28 cellular contexts compared by ENCODE assay signal in genomic region chr5:170251462-170251861, GRCh38. TPM values are rescaled to one million over a fixed set of nuclear protein-coding genes. Genes with fewer than 3 reads are reported as not detected.
DNase-seq lines count a peak whose midpoint lies in the region; ATAC-seq, FAIRE-seq and TF ChIP-seq lines count a peak whose summit lies in the region.
"Had no signal": no experiment of that assay in that cellular context is flagged by ENCODE, and none has a peak within 500 bp of the region (broad histone marks: within the 10 kb centered on the region; RNA-seq: fewer than 3 reads in every experiment).

No MANE protein-coding gene starts in this region.

- CTCF ChIA-PET in activated CD8-positive, alpha-beta memory T cell treated with anti-CD3 and anti-CD28 coated beads, Interleukin-2, amount 10 ng/mL, durations not matched to agents 7 days and 5 days (lab: Charles Lee) = interaction anchor here (0.9 to 3.5 kb wide), 3 partner anchors 20 to 87 kb away, joined by 3 to 13 read pairs (median 3); no protein-coding TSS in a partner anchor
- CTCF ChIA-PET in K562 (lab: Yijun Ruan, JAX; ENCODE audit: low intra/inter-chr PET ratio) = no interaction called here
- CTCF ChIA-PET in activated CD4-positive, alpha-beta memory T cell treated with anti-CD3 and anti-CD28 coated beads, Interleukin-2, amount 10 ng/mL, durations not matched to agents 7 days and 5 days (lab: Charles Lee) = interaction anchor here (0.9 kb wide), 1 partner anchor 88 kb away, joined by 4 read pairs; no protein-coding TSS in a partner anchor

- no peak for ATAC-seq in activated CD8-positive, alpha-beta memory T cell treated with anti-CD3 and anti-CD28 coated beads, Interleukin-2, amount 10 ng/mL, durations not matched to agents 7 days and 5 days
- no peak for ATAC-seq in K562
- ATAC-seq: activated T-helper 17 cell treated with anti-CD3 and anti-CD28 coated beads, Interleukin-2, amount 50 U/mL, for 72 hours; left lobe of liver had no signal

- TF ChIP-seq CTCF in K562 (IDR thresholded peaks at IDR 0.05 in 2 of 3, conservative IDR thresholded peaks at IDR 0.05 in 1 of 3; ENCODE audit: insufficient read depth in 2 of 3, low read depth in 1 of 3, low read length in 3 of 3) = no peak

- no peaks in the 10 kb centered on the region for H3K27me3 Mint-ChIP-seq in activated CD8-positive, alpha-beta memory T cell treated with anti-CD3 and anti-CD28 coated beads, Interleukin-2, amount 10 ng/mL, durations not matched to agents 7 days and 5 days
- no peaks in the 10 kb centered on the region for H3K27me3 Mint-ChIP-seq in activated CD4-positive, alpha-beta memory T cell treated with anti-CD3 and anti-CD28 coated beads, Interleukin-2, amount 10 ng/mL, durations not matched to agents 7 days and 5 days
- H3K27me3 Mint-ChIP-seq: activated CD4-positive, alpha-beta memory T cell treated with anti-CD3 and anti-CD28 coated beads for 36 hours; activated T-helper 17 cell treated with anti-CD3 and anti-CD28 coated beads, Interleukin-2, amount 50 U/mL, for 72 hours had no signal

- no peak overlapping the region for H3K4me2 ChIP-seq in K562 (ENCODE audit: insufficient read depth, low read length)
- H3K4me2 ChIP-seq: BLaER1 had no signal

- no peak overlapping the region for H3K9ac ChIP-seq in K562 (ENCODE audit: insufficient read depth in 1 of 2, low read depth in 2 of 2, low read length in 2 of 2)
- H3K9ac ChIP-seq: BLaER1 had no signal

- no peaks in the 10 kb centered on the region for H3K79me2 ChIP-seq in K562 (ENCODE audit: control insufficient read depth, insufficient read depth, low read length)

- no peak overlapping the region for H3K27ac ChIP-seq in K562 (ENCODE audit: extremely low read depth, low read depth, low read length)
- H3K27ac ChIP-seq: BLaER1 had no signal

- peaks cover 61% of the 10 kb centered on the region for H3K4me1 Mint-ChIP-seq in activated CD8-positive, alpha-beta memory T cell treated with anti-CD3 and anti-CD28 coated beads, Interleukin-2, amount 10 ng/mL, durations not matched to agents 7 days and 5 days
- peaks cover 52% of the 10 kb centered on the region for H3K4me1 Mint-ChIP-seq in activated CD4-positive, alpha-beta memory T cell treated with anti-CD3 and anti-CD28 coated beads, Interleukin-2, amount 10 ng/mL, durations not matched to agents 7 days and 5 days

- WGBS in K562 (ENCODE audit: insufficient coverage, low coverage, missing lambda C conversion rate) = 30% methylated on average over 2 of the region's 2 CpGs

- H2AFZ ChIP-seq in K562 (ENCODE audit: low read depth, low read length) = no peak overlapping the region

- in situ Hi-C loops in K562 (cut with MboI) = no loop called here

- peaks cover 0 to 28% of the 10 kb centered on the region in 2 experiments; a peak in 3 of 5 replicates for H3K4me1 ChIP-seq in K562 (replicated peaks in 1 of 2; ENCODE audit: control insufficient read depth in 2 of 2, insufficient read depth in 2 of 2, low read length in 2 of 2)
- H3K4me1 ChIP-seq: BLaER1 had no signal

- TF ChIP-seq EP300 in K562 (IDR thresholded peaks at IDR 0.05; ENCODE audit: low read length) = no peak

- H3K27me3 ChIP-seq in K562 (ENCODE audit: control insufficient read depth in 2 of 2, insufficient read depth in 2 of 2, low read length in 2 of 2) = no peaks in the 10 kb centered on the region; a peak in 1 of 5 replicates
- H3K27me3 ChIP-seq: BLaER1 had no signal

- no peak for FAIRE-seq in K562 (lab: Jason Lieb, UNC)

- H4K20me1 ChIP-seq in K562 (replicated peaks; ENCODE audit: control insufficient read depth, insufficient read depth, low read length) = no peaks in the 10 kb centered on the region
- H4K20me1 ChIP-seq: BLaER1 had no signal

- H3K9me3 Mint-ChIP-seq in activated CD8-positive, alpha-beta memory T cell treated with anti-CD3 and anti-CD28 coated beads, Interleukin-2, amount 10 ng/mL, durations not matched to agents 7 days and 5 days (ENCODE audit: low read depth) = no peaks in the 10 kb centered on the region
- H3K9me3 Mint-ChIP-seq in activated CD4-positive, alpha-beta memory T cell treated with anti-CD3 and anti-CD28 coated beads, Interleukin-2, amount 10 ng/mL, durations not matched to agents 7 days and 5 days = peaks cover 2% of the 10 kb centered on the region
- H3K9me3 Mint-ChIP-seq: mesothelial cell of epicardium had no signal

- TF ChIP-seq RAD21 in K562 (CRISPR knock-in tag; conservative IDR thresholded peaks at IDR 0.05 in 1 of 2, IDR thresholded peaks at IDR 0.05 in 1 of 2) = no peak

- no peaks in the 10 kb centered on the region for H3K9me3 ChIP-seq in K562 (replicated peaks; ENCODE audit: control insufficient read depth, insufficient read depth, low read depth, low read length)
- H3K9me3 ChIP-seq: esophagus squamous epithelium had no signal

- intact Hi-C loops in K562 (cut with micrococcal nuclease) = no loop called here

- H3K4me3 Mint-ChIP-seq in activated CD8-positive, alpha-beta memory T cell treated with anti-CD3 and anti-CD28 coated beads, Interleukin-2, amount 10 ng/mL, durations not matched to agents 7 days and 5 days = no peak overlapping the region
- H3K4me3 Mint-ChIP-seq in activated CD4-positive, alpha-beta memory T cell treated with anti-CD3 and anti-CD28 coated beads, Interleukin-2, amount 10 ng/mL, durations not matched to agents 7 days and 5 days = no peak overlapping the region
- H3K4me3 Mint-ChIP-seq: activated CD4-positive, alpha-beta memory T cell treated with anti-CD3 and anti-CD28 coated beads for 36 hours; activated T-helper 17 cell treated with anti-CD3 and anti-CD28 coated beads, Interleukin-2, amount 50 U/mL, for 72 hours; mesothelial cell of epicardium had no signal

- H3K4me3 ChIP-seq in K562 = no peak overlapping the region
- H3K4me3 ChIP-seq: BLaER1, esophagus squamous epithelium had no signal

- H3K9me1 ChIP-seq in K562 (ENCODE audit: control insufficient read depth, insufficient read depth, low read length) = no peaks in the 10 kb centered on the region

- H3K27ac Mint-ChIP-seq in activated CD8-positive, alpha-beta memory T cell treated with anti-CD3 and anti-CD28 coated beads, Interleukin-2, amount 10 ng/mL, durations not matched to agents 7 days and 5 days = peak overlapping the region; percentile 51
- no peak overlapping the region for H3K27ac Mint-ChIP-seq in activated CD4-positive, alpha-beta memory T cell treated with anti-CD3 and anti-CD28 coated beads, Interleukin-2, amount 10 ng/mL, durations not matched to agents 7 days and 5 days
- H3K27ac Mint-ChIP-seq: activated T-helper 17 cell treated with anti-CD3 and anti-CD28 coated beads, Interleukin-2, amount 50 U/mL, for 72 hours; mesothelial cell of epicardium; progenitor cell of endocrine pancreas had no signal

- H3K36me3 ChIP-seq in K562 (ENCODE audit: control insufficient read depth, insufficient read depth, low read length) = 0 out of 3 replicates have a peak, but pooled peaks cover 3% of the 10 kb centered on the region

- no peak for TF ChIP-seq POLR2A in K562 (conservative IDR thresholded peaks at IDR 0.05)

- POLR2A ChIA-PET in K562 (lab: Yijun Ruan, JAX) = interaction anchor here (1.5 kb wide), 1 partner anchor 11 kb away, joined by 3 read pairs; no protein-coding TSS in a partner anchor
- POLR2A ChIA-PET in activated CD4-positive, alpha-beta memory T cell treated with anti-CD3 and anti-CD28 coated beads, Interleukin-2, amount 10 ng/mL, durations not matched to agents 7 days and 5 days (lab: Charles Lee) = interaction anchor here (0.7 to 3.1 kb wide), 4 partner anchors 24 to 82 kb away, joined by 3 to 8 read pairs (median 3); no protein-coding TSS in a partner anchor

- no peak for DNase-seq in activated CD8-positive, alpha-beta memory T cell treated with anti-CD3 and anti-CD28 coated beads, Interleukin-2, amount 10 ng/mL, durations not matched to agents 7 days and 5 days
- no peak for DNase-seq in activated CD8-positive, alpha-beta memory T cell treated with anti-CD3 and anti-CD28 coated beads, Interleukin-2, amount 50 U/mL, for 48 hours
- DNase-seq in NCI-H345 treated with DMSO at 0.1 percent for 48 hours (lab: John Stamatoyannopoulos, UW; ENCODE audit: unreplicated experiment) (peak; percentile 18), K562 (ENCODE audit: extremely low read depth in 1 of 4, low spot score in 3 of 4) (no peak), renal cortical epithelial cell (ENCODE audit: low read depth) (peak; percentile 64), kidney tubule cell (ENCODE audit: low spot score) (no peak)
- no peak for DNase-seq in stimulated activated CD4-positive, alpha-beta T cell treated with anti-CD3 and anti-CD28 coated beads, Interleukin-15, amount 100 ng/mL, for 24 hours
- DNase-seq in activated CD4-positive, alpha-beta memory T cell treated with anti-CD3 and anti-CD28 coated beads, Interleukin-2, amount 10 ng/mL, durations not matched to agents 7 days and 5 days = no peak
- DNase-seq: activated CD4-positive, alpha-beta memory T cell treated with anti-CD3 and anti-CD28 coated beads for 36 hours; anterior cingulate cortex; DMS 273 treated with DMSO at 0.1 percent for 48 hours; esophagus squamous epithelium; GDM1; NCI-H1436; NCI-H226; SHP77; stimulated activated CD4-positive, alpha-beta T cell treated with anti-CD3 and anti-CD28 coated beads, Interleukin-2, amount 100 ng/mL, for 48 hours had no signal

- H3K36me3 Mint-ChIP-seq in activated CD8-positive, alpha-beta memory T cell treated with anti-CD3 and anti-CD28 coated beads, Interleukin-2, amount 10 ng/mL, durations not matched to agents 7 days and 5 days = peaks cover 91% of the 10 kb centered on the region
- H3K36me3 Mint-ChIP-seq in activated CD4-positive, alpha-beta memory T cell treated with anti-CD3 and anti-CD28 coated beads, Interleukin-2, amount 10 ng/mL, durations not matched to agents 7 days and 5 days (ENCODE audit: low read depth) = peaks cover 96% of the 10 kb centered on the region
- H3K36me3 Mint-ChIP-seq: mesothelial cell of epicardium had no signal

- BruUV-seq in K562 (replicated peaks; lab: Mats Ljungman, UMichigan) = no TSS peak

RNA-seq across cellular contexts. Expression of gene C5orf58, which starts 18.7 kb away (rescaled TPM):
- total RNA-seq in activated CD8-positive, alpha-beta memory T cell treated with anti-CD3 and anti-CD28 coated beads, Interleukin-2, amount 10 ng/mL, durations not matched to agents 7 days and 5 days = not detected
- total RNA-seq in K562 (2011; cell fraction: chromatin; rRNA removed; ENCODE audit: low replicate concordance) = 0.30 TPM in 1 of 2 replicates, not detected in the other
- total RNA-seq in K562 (2011; cell fraction: nucleolus; rRNA removed) = 0.67 TPM in 1 of 2 replicates, not detected in the other
- total RNA-seq in K562 (2011; cell fraction: nucleoplasm; rRNA removed) = 0.22 and 1.2 TPM in 2 replicates
- 1.8 and 2.9 TPM in 2 replicates for total RNA-seq in K562 (2014; rRNA removed)
- 4.3 and 5.3 TPM in 2 replicates for total RNA-seq in K562 (2014; rRNA removed; fragmentation: Illumina TruSeq; extraction: Trizol)
- total RNA-seq in K562 (2015; rRNA removed; fragmentation: Illumina TruSeq; extraction: Trizol) = 2.6 and 4.0 TPM in 2 replicates
- 1.9 and 2.4 TPM in 2 replicates for total RNA-seq in K562 (2021)
- 0.03 and 1.5 TPM in 2 replicates for polyA plus RNA-seq in K562 (2011; rRNA removed)
- polyA plus RNA-seq in K562 (2011; cell fraction: cytosol; rRNA removed) = 0.18 TPM in 1 of 2 replicates, not detected in the other
- polyA plus RNA-seq in K562 (2011; cell fraction: nucleus; rRNA removed) = 0.57 TPM in 1 of 2 replicates, not detected in the other
- polyA plus RNA-seq in K562 (2012) = 3.5 and 4.1 TPM in 2 replicates
- polyA plus RNA-seq in K562 (2014; fragmentation: Illumina TruSeq; extraction: Trizol) = 5.0 and 5.4 TPM in 2 replicates
- polyA plus RNA-seq in K562 (2014; fragmentation: Nextera tagmentation; extraction: Ambion mirVana) = 1 to 10 TPM; 6.5 to 7.6 TPM
- 4.9 and 5.4 TPM in 2 replicates for polyA plus RNA-seq in K562 (2014; rRNA removed)
- not detected in 2 replicates for polyA minus RNA-seq in K562 (2011; rRNA and poly(A)+ RNA removed)
- polyA minus RNA-seq in K562 (2011; cell fraction: cytosol; rRNA and poly(A)+ RNA removed) = not detected in 2 replicates
- polyA minus RNA-seq in K562 (2011; cell fraction: nucleus; rRNA and poly(A)+ RNA removed) = 0.40 TPM in 1 of 2 replicates, not detected in the other
- not detected in 2 replicates for total RNA-seq in renal cortical epithelial cell
- not detected for total RNA-seq in activated CD4-positive, alpha-beta memory T cell treated with anti-CD3 and anti-CD28 coated beads, Interleukin-2, amount 10 ng/mL, durations not matched to agents 7 days and 5 days
- total RNA-seq: A673; activated CD4-positive, alpha-beta memory T cell treated with anti-CD3 and anti-CD28 coated beads for 36 hours; activated T-helper 17 cell treated with anti-CD3 and anti-CD28 coated beads, Interleukin-2, amount 50 U/mL, for 72 hours; esophagus squamous epithelium; HT-29; left lobe of liver; LHCN-M2; mesothelial cell of epicardium; progenitor cell of endocrine pancreas; T-helper 1 cell treated with Interleukin-12 subunit alpha and Interleukin-12 subunit beta and Interleukin-4 antibody, amounts not matched to agents 30 ng/mL and 1 ng/mL, for 36 hours; urinary bladder had no signal
- polyA plus RNA-seq: neural cell had no signal

RNA-seq across cellular contexts. Expression of gene LCP2, which starts 46.1 kb away (rescaled TPM):
- total RNA-seq in activated CD8-positive, alpha-beta memory T cell treated with anti-CD3 and anti-CD28 coated beads, Interleukin-2, amount 10 ng/mL, durations not matched to agents 7 days and 5 days = 100 to 1,000 TPM; 393 to 419 TPM
- 47.9 and 68.9 TPM in 2 replicates for total RNA-seq in K562 (2011; cell fraction: chromatin; rRNA removed; ENCODE audit: low replicate concordance)
- total RNA-seq in K562 (2011; cell fraction: nucleolus; rRNA removed) = 34.0 and 42.2 TPM in 2 replicates
- 32.6 and 56.7 TPM in 2 replicates for total RNA-seq in K562 (2011; cell fraction: nucleoplasm; rRNA removed)
- total RNA-seq in K562 (2014; rRNA removed) = 10.6 and 10.7 TPM in 2 replicates
- total RNA-seq in K562 (2014; rRNA removed; fragmentation: Illumina TruSeq; extraction: Trizol) = 14.6 TPM in 2 replicates
- total RNA-seq in K562 (2015; rRNA removed; fragmentation: Illumina TruSeq; extraction: Trizol) = 18.6 and 19.4 TPM in 2 replicates
- total RNA-seq in K562 (2021) = 22.2 and 24.1 TPM in 2 replicates
- 28.5 and 42.2 TPM in 2 replicates for polyA plus RNA-seq in K562 (2011; rRNA removed)
- polyA plus RNA-seq in K562 (2011; cell fraction: cytosol; rRNA removed) = 17.2 and 28.3 TPM in 2 replicates
- 88.9 and 151 TPM in 2 replicates for polyA plus RNA-seq in K562 (2011; cell fraction: nucleus; rRNA removed)
- polyA plus RNA-seq in K562 (2012) = 30.9 and 61.7 TPM in 2 replicates
- polyA plus RNA-seq in K562 (2014; fragmentation: Illumina TruSeq; extraction: Trizol) = 23.6 and 31.3 TPM in 2 replicates
- 1 to 10 TPM; 4.0 to 5.2 TPM for polyA plus RNA-seq in K562 (2014; fragmentation: Nextera tagmentation; extraction: Ambion mirVana)
- polyA plus RNA-seq in K562 (2014; rRNA removed) = 12.6 and 14.1 TPM in 2 replicates
- polyA minus RNA-seq in K562 (2011; rRNA and poly(A)+ RNA removed) = 50.8 and 77.5 TPM in 2 replicates
- 19.4 and 21.4 TPM in 2 replicates for polyA minus RNA-seq in K562 (2011; cell fraction: cytosol; rRNA and poly(A)+ RNA removed)
- polyA minus RNA-seq in K562 (2011; cell fraction: nucleus; rRNA and poly(A)+ RNA removed) = 96.3 and 210 TPM in 2 replicates
- not detected in 2 replicates for total RNA-seq in renal cortical epithelial cell
- total RNA-seq in activated CD4-positive, alpha-beta memory T cell treated with anti-CD3 and anti-CD28 coated beads, Interleukin-2, amount 10 ng/mL, durations not matched to agents 7 days and 5 days = 100 to 1,000 TPM; 304 to 313 TPM
- total RNA-seq: A673, HT-29, LHCN-M2, mesothelial cell of epicardium, progenitor cell of endocrine pancreas had no signal
- polyA plus RNA-seq: neural cell had no signal

Comparison
In these comparisons a context has a peak if more than half of its experiments do, and no peak if none do; other contexts are left out.
1. DNase-seq: peak in NCI-H345 treated with DMSO at 0.1 percent for 48 hours (single experiment) and renal cortical epithelial cell (single experiment); none in activated CD8-positive, alpha-beta memory T cell treated with anti-CD3 and anti-CD28 coated beads, Interleukin-2, amount 10 ng/mL, durations not matched to agents 7 days and 5 days (single experiment), activated CD8-positive, alpha-beta memory T cell treated with anti-CD3 and anti-CD28 coated beads, Interleukin-2, amount 50 U/mL, for 48 hours (single experiment), K562 (0 of 4), stimulated activated CD4-positive, alpha-beta T cell treated with anti-CD3 and anti-CD28 coated beads, Interleukin-15, amount 100 ng/mL, for 24 hours (single experiment), activated CD4-positive, alpha-beta memory T cell treated with anti-CD3 and anti-CD28 coated beads, Interleukin-2, amount 10 ng/mL, durations not matched to agents 7 days and 5 days (single experiment) and kidney tubule cell (single experiment).
2. RNA of gene LCP2, which starts 46.1 kb away (total RNA-seq): 393 to 419 TPM in activated CD8-positive, alpha-beta memory T cell treated with anti-CD3 and anti-CD28 coated beads, Interleukin-2, amount 10 ng/mL, durations not matched to agents 7 days and 5 days and 304 to 313 TPM in activated CD4-positive, alpha-beta memory T cell treated with anti-CD3 and anti-CD28 coated beads, Interleukin-2, amount 10 ng/mL, durations not matched to agents 7 days and 5 days; 10.6 to 68.9 TPM in K562 and not detected in renal cortical epithelial cell; every median in the first group is over 4 times any median in the second.